Comparison of ENCODE assay signal across 9 cellular contexts in genomic region chr16:9836118-9836736, GRCh38.
A peak's percentile ranks its signal among the peaks of the same experiment; 100 is the strongest.
DNase-seq lines count a peak whose midpoint lies in the region; ATAC-seq, FAIRE-seq and TF ChIP-seq lines count a peak whose summit lies in the region.
"Had no signal": no experiment of that assay in that cellular context is flagged by ENCODE, and none has a peak within 500 bp of the region (broad histone marks: within the 10 kb centered on the region; RNA-seq: fewer than 3 reads in every experiment).

No MANE protein-coding gene starts in this region.

- H3K9me3 ChIP-seq in DND-41 (ENCODE audit: insufficient read depth, low read length, severe bottlenecking) (no peaks in the 10 kb centered on the region), GM12878 (replicated peaks; ENCODE audit: control insufficient read depth, insufficient read depth, low read length) (no peaks in the 10 kb centered on the region; the same call in 2 of the 3 replicates), liver (ENCODE audit: control insufficient read depth in 4 of 4, low read length in 3 of 4) (no peaks in the 10 kb centered on the region)

- H4K20me1 ChIP-seq in DND-41 (ENCODE audit: insufficient read depth, low read length): no peaks in the 10 kb centered on the region
- H4K20me1 ChIP-seq in GM12878 (ENCODE audit: control insufficient read depth, insufficient read depth): no peaks in the 10 kb centered on the region

- H3K4me1 ChIP-seq in DND-41 (ENCODE audit: insufficient read depth, low read length): no peaks in the 10 kb centered on the region
- peaks cover 4% of the 10 kb centered on the region; the same call in 1 of the 2 replicates for H3K4me1 ChIP-seq in GM12878 (ENCODE audit: control insufficient read depth, insufficient read depth, low read length)
- H3K4me1 ChIP-seq in liver (ENCODE audit: control insufficient read depth in 4 of 4, insufficient read depth in 4 of 4, low read length in 3 of 4): no peaks in the 10 kb centered on the region

- no peak overlapping the region for H2AFZ ChIP-seq in DND-41 (ENCODE audit: low read depth, low read length)
- no peak overlapping the region for H2AFZ ChIP-seq in GM12878 (ENCODE audit: control insufficient read depth, low read depth, low read length)

- RAD21 ChIA-PET in GM12878 (lab: Charles Lee; ENCODE audit: unreplicated experiment): interaction anchor here (0.5 to 1.5 kb wide), 4 partner anchors 73 to 101 kb away, joined by 3 to 4 read pairs (median 3); no protein-coding TSS in a partner anchor

- WGBS in GM12878 (ENCODE audit: insufficient coverage, insufficient replicate concordance, low lambda C conversion rate, missing lambda C conversion rate): 57% methylated on average over 9 of the region's 9 CpGs
- WGBS in liver: 49% methylated on average over 9 of the region's 9 CpGs

- TF ChIP-seq POLR2A in GM12878 (IDR thresholded peaks at IDR 0.05; ENCODE audit: low read depth, low read length): no peak

- CTCF ChIA-PET in GM12878 (lab: Yijun Ruan, JAX): interaction anchor here (0.7 to 1.3 kb wide), 6 partner anchors 13 to 578 kb away, joined by 3 to 4 read pairs (median 3); no protein-coding TSS in a partner anchor

- TF ChIP-seq EP300 in GM12878 (IDR thresholded peaks at IDR 0.05; ENCODE audit: borderline replicate concordance in 1 of 2, control insufficient read depth in 1 of 2, low read depth in 2 of 2, low read length in 2 of 2): no peak

- H3K36me3 ChIP-seq in DND-41 (ENCODE audit: insufficient read depth, low read length) (no peaks in the 10 kb centered on the region), GM12878 (ENCODE audit: control insufficient read depth in 2 of 2, insufficient read depth in 2 of 2, low read length in 1 of 2) (no peaks in the 10 kb centered on the region), liver (ENCODE audit: control insufficient read depth in 4 of 4, insufficient read depth in 3 of 4, low read depth in 1 of 4, low read length in 3 of 4) (no peaks in the 10 kb centered on the region)

- H3K9ac ChIP-seq in DND-41 (ENCODE audit: low read depth, low read length) (no peak overlapping the region), GM12878 (ENCODE audit: control insufficient read depth, insufficient read depth, low read length) (no peak overlapping the region), liver (ENCODE audit: low read depth in 1 of 2, low read length in 2 of 2) (no peak overlapping the region)

- TF ChIP-seq CTCF in DND-41 (IDR thresholded peaks at IDR 0.05; ENCODE audit: borderline replicate concordance, extremely low read depth, low read length, poor library complexity, severe bottlenecking) (no peak), GM12878 (IDR thresholded peaks at IDR 0.05 in 2 of 3, conservative IDR thresholded peaks at IDR 0.05 in 1 of 3; ENCODE audit: control insufficient read depth in 2 of 3, extremely low read depth in 1 of 3, insufficient read depth in 1 of 3, low read depth in 3 of 3, low read length in 3 of 3) (no peak), liver (IDR thresholded peaks at IDR 0.05; ENCODE audit: low read depth, low read length, missing input control) (no peak)

- no peaks in the 10 kb centered on the region for H3K27me3 ChIP-seq in DND-41 (ENCODE audit: insufficient read depth, low read length, poor library complexity)
- H3K27me3 ChIP-seq in GM12878 (replicated peaks in 1 of 2; ENCODE audit: control insufficient read depth in 2 of 2, insufficient read depth in 2 of 2, low read length in 1 of 2): no peaks in the 10 kb centered on the region
- peaks cover 0 to 4% (median 0%) of the 10 kb centered on the region in 4 donors for H3K27me3 ChIP-seq in liver (ENCODE audit: control insufficient read depth in 4 of 4, insufficient read depth in 4 of 4, low read length in 3 of 4)

- BruUV-seq in GM12878 (replicated peaks; lab: Mats Ljungman, UMichigan): no TSS peak

- TF ChIP-seq RAD21 in GM12878 (IDR thresholded peaks at IDR 0.05; ENCODE audit: insufficient read depth, low read depth, low read length) (no peak), liver (IDR thresholded peaks at IDR 0.05) (no peak)

- SMC1A ChIA-PET in GM12878 (lab: Charles Lee; ENCODE audit: uncharacterized antibody, unreplicated experiment): interaction anchor here (0.8 to 2.1 kb wide), 6 partner anchors 9 to 143 kb away, joined by 3 to 9 read pairs (median 4); no protein-coding TSS in a partner anchor

- H3K4me3 ChIP-seq in DND-41 (ENCODE audit: low read depth in 1 of 2, low read length in 2 of 2): no peak overlapping the region
- H3K4me3 ChIP-seq in GM12878: no peak overlapping the region
- no peak overlapping the region for H3K4me3 ChIP-seq in liver (ENCODE audit: low read depth in 1 of 3, low read length in 3 of 3)

- POLR2A ChIA-PET in GM12878 (lab: Charles Lee): no interaction called here

- H3K27ac ChIP-seq in DND-41 (ENCODE audit: low read length): no peak overlapping the region
- H3K27ac ChIP-seq in GM12878 (ENCODE audit: control insufficient read depth, insufficient read depth): no peak overlapping the region
- H3K27ac ChIP-seq in liver (ENCODE audit: low read depth in 1 of 2, low read length in 2 of 2): no peak overlapping the region

- H3K4me2 ChIP-seq in DND-41 (ENCODE audit: insufficient read depth, low read length): no peak overlapping the region
- H3K4me2 ChIP-seq in GM12878 (ENCODE audit: control insufficient read depth, insufficient read depth): no peak overlapping the region

- DNase-seq in DND-41 (peak; percentile 51), LoVo (ENCODE audit: low spot score) (peak; percentile 6), GM12878 (ENCODE audit: low read depth, low spot score) (no peak), NCI-H2029 (lab: John Stamatoyannopoulos, UW) (no peak)
- no peak for DNase-seq in activated CD8-positive, alpha-beta memory T cell treated with anti-CD3 and anti-CD28 coated beads, Interleukin-2, amount 50 U/mL, for 48 hours
- DNase-seq: T-helper 17 cell had no signal

- H3K79me2 ChIP-seq in DND-41 (ENCODE audit: insufficient read depth, low read length) (no peaks in the 10 kb centered on the region), GM12878 (ENCODE audit: control insufficient read depth, insufficient read depth, low read length) (no peaks in the 10 kb centered on the region)

- no peak for ATAC-seq in DND-41 (ENCODE audit: insufficient read depth, low read depth)
- ATAC-seq in GM12878: no peak
- no peak for ATAC-seq in HG03442 (IDR thresholded peaks at IDR 0.05; ENCODE audit: unreplicated experiment)
- no peak for ATAC-seq in GM19324 (IDR thresholded peaks at IDR 0.05; ENCODE audit: low FRiP score, unreplicated experiment)
- ATAC-seq: T-helper 17 cell had no signal

- no peak for FAIRE-seq in GM12878 (lab: Jason Lieb, UNC)

- intact Hi-C loops in GM12878 (cut with micrococcal nuclease; ENCODE audit: unreplicated experiment): no loop called here

- in situ Hi-C loops in GM12878 (cut with MboI): no loop called here

TF ChIP-seq in GM12878, 131 proteins besides CTCF, POLR2A, EP300 and RAD21:
- no peak for TF ChIP-seq MXI1 (IDR thresholded peaks at IDR 0.05; ENCODE audit: low read depth, low read length)
- peak; percentile 95 for TF ChIP-seq REST (IDR thresholded peaks at IDR 0.05; ENCODE audit: low read depth, low read length)

TF ChIP-seq in liver, 16 proteins besides CTCF, POLR2A, EP300 and RAD21:
- TF ChIP-seq YY1 (IDR thresholded peaks at IDR 0.05): no peak
- no peak for TF ChIP-seq HNF4G (IDR thresholded peaks at IDR 0.05)
- peak; percentile 100 for TF ChIP-seq REST (IDR thresholded peaks at IDR 0.05)
TF ChIP-seq in liver: peak in this region for 1.

Comparison
In these comparisons a context has a peak if more than half of its experiments do, and no peak if none do; other contexts are left out.
1. DNase-seq: peak in DND-41 (single experiment) and LoVo (single experiment); none in GM12878 (single experiment), NCI-H2029 (single experiment) and activated CD8-positive, alpha-beta memory T cell treated with anti-CD3 and anti-CD28 coated beads, Interleukin-2, amount 50 U/mL, for 48 hours (single experiment).